In genomic region chr9:92325269-92325990, GRCh38 we compare ENCODE assay signal across 8 cellular contexts. TPM values are rescaled to one million over a fixed set of nuclear protein-coding genes. Genes with fewer than 3 reads are reported as not detected.
DNase-seq lines count a peak whose midpoint lies in the region; TF ChIP-seq lines count a peak whose summit lies in the region.

Gene CENPP, plus strand, starts transcription at chr9:92325953.
Gene NOL8, minus strand, starts transcription at chr9:92325350. Its CDS starts 1,189 bp downstream, at chr9:92324161.

- H3K27ac ChIP-seq in H9 (ENCODE audit: insufficient read length, low read depth, low read length) = peak within 1 kb of the TSS; percentile 68

- H3K4me1 Mint-ChIP-seq in H9 = peaks cover 19 to 21% of the 10 kb centered on the region in 2 experiments
- peaks cover 36% of the 10 kb centered on the region for H3K4me1 Mint-ChIP-seq in nephron
- peaks cover 40% of the 10 kb centered on the region for H3K4me1 Mint-ChIP-seq in stimulated activated naive CD8-positive, alpha-beta T cell treated with anti-CD3 and anti-CD28 coated beads, Interleukin-15, Interleukin-2, amounts not matched to agents 100 ng/mL and 50 ng/mL, for 24 hours (ENCODE audit: low read depth)

- H3K4me3 Mint-ChIP-seq in H9 = peak within 1 kb of the TSS; percentile 99
- H3K4me3 Mint-ChIP-seq in nephron = peak within 1 kb of the TSS; percentile 93 to 98 (median 95)
- H3K4me3 Mint-ChIP-seq in stimulated activated naive CD8-positive, alpha-beta T cell treated with anti-CD3 and anti-CD28 coated beads, Interleukin-15, Interleukin-2, amounts not matched to agents 100 ng/mL and 50 ng/mL, for 24 hours = peak within 1 kb of the TSS; percentile 97

- no peak within 1 kb of the TSS for H4K8ac ChIP-seq in H9 (replicated peaks; ENCODE audit: insufficient read length, low read depth, low read length)

- peak within 1 kb of the TSS; percentile 93 for H2BK12ac ChIP-seq in H9 (ENCODE audit: insufficient read length, low read depth, low read length)

- H4K91ac ChIP-seq in H9 (ENCODE audit: insufficient read length, low read depth, low read length) = no peak within 1 kb of the TSS

- H3K27ac Mint-ChIP-seq in H9 (peak within 1 kb of the TSS; percentile 99), nephron (peak within 1 kb of the TSS; percentile 97 to 98 (median 97))
- peak within 1 kb of the TSS; percentile 99 for H3K27ac Mint-ChIP-seq in stimulated activated naive CD8-positive, alpha-beta T cell treated with anti-CD3 and anti-CD28 coated beads, Interleukin-15, Interleukin-2, amounts not matched to agents 100 ng/mL and 50 ng/mL, for 24 hours

- peak within 1 kb of the TSS; percentile 98 for H3K9ac ChIP-seq in H9 (ENCODE audit: extremely low read depth, insufficient read length, low read length)

- H3K27me3 Mint-ChIP-seq in H9 (ENCODE audit: low read depth) = no peaks in the 10 kb centered on the region; the same call in 1 of the 2 replicates
- H3K27me3 Mint-ChIP-seq in nephron (ENCODE audit: low read depth) = no peaks in the 10 kb centered on the region
- H3K27me3 Mint-ChIP-seq in stimulated activated naive CD8-positive, alpha-beta T cell treated with anti-CD3 and anti-CD28 coated beads, Interleukin-15, Interleukin-2, amounts not matched to agents 100 ng/mL and 50 ng/mL, for 24 hours = no peaks in the 10 kb centered on the region

- H2BK20ac ChIP-seq in H9 (ENCODE audit: low read depth, low read length, poor library complexity, severe bottlenecking) = no peak within 1 kb of the TSS

- H3K9me3 Mint-ChIP-seq in H9 (no peaks in the 10 kb centered on the region; a peak in 1 of 5 replicates), nephron (no peaks in the 10 kb centered on the region)
- no peaks in the 10 kb centered on the region for H3K9me3 Mint-ChIP-seq in stimulated activated naive CD8-positive, alpha-beta T cell treated with anti-CD3 and anti-CD28 coated beads, Interleukin-15, Interleukin-2, amounts not matched to agents 100 ng/mL and 50 ng/mL, for 24 hours

- no peaks in the 10 kb centered on the region for H3K79me1 ChIP-seq in H9 (ENCODE audit: insufficient read depth, low read depth, low read length, poor library complexity, severe bottlenecking)

- H3K4me2 ChIP-seq in H9 (ENCODE audit: insufficient read depth, insufficient read length, low read length) = peak within 1 kb of the TSS; percentile 63

- no peaks in the 10 kb centered on the region for H3K4me1 ChIP-seq in H9 (ENCODE audit: insufficient read depth, low read length)

- H3K18ac ChIP-seq in H9 (ENCODE audit: insufficient read length, low read depth, low read length) = peak within 1 kb of the TSS; percentile 99

- H3T11ph ChIP-seq in H9 (ENCODE audit: low read length) = no peak within 1 kb of the TSS

- TF ChIP-seq CTCF in H9 (conservative IDR thresholded peaks at IDR 0.05) (no peak), nephron (IDR thresholded peaks at IDR 0.05; ENCODE audit: unreplicated experiment in 3 of 3) (no peak)

- H3K4ac ChIP-seq in H9 (ENCODE audit: low read depth, low read length) = no peak within 1 kb of the TSS

- H2BK120ac ChIP-seq in H9 (ENCODE audit: low read depth, low read length, poor library complexity, severe bottlenecking) = no peak within 1 kb of the TSS

- no peak within 1 kb of the TSS for H2BK15ac ChIP-seq in H9 (ENCODE audit: low read depth, low read length)

- H2BK5ac ChIP-seq in H9 (ENCODE audit: insufficient read length, low read length) = peak within 1 kb of the TSS; percentile 44

- H3K9me3 ChIP-seq in H9 (ENCODE audit: control insufficient read depth, low read depth, low read length) = no peaks in the 10 kb centered on the region

- peak within 1 kb of the TSS; percentile 76 for H4K5ac ChIP-seq in H9 (ENCODE audit: insufficient read length, low read depth, low read length)

- no CpG with 5 or more reads among the region's 55 CpGs for WGBS in H9 (ENCODE audit: extremely low coverage, insufficient read length, low lambda C conversion rate)

- no peaks in the 10 kb centered on the region for H4K20me1 ChIP-seq in H9 (ENCODE audit: control insufficient read depth, insufficient read depth, insufficient read length)

- H3K23ac ChIP-seq in H9 (ENCODE audit: insufficient read length, low read depth, low read length) = no peak within 1 kb of the TSS

- peaks cover 6% of the 10 kb centered on the region; the same call in 1 of the 2 replicates for H3K79me2 ChIP-seq in H9 (ENCODE audit: insufficient read depth, low read length)

- peak within 1 kb of the TSS; percentile 100 for H3K14ac ChIP-seq in H9 (ENCODE audit: insufficient read depth, low read length)

- peak within 1 kb of the TSS; percentile 99 for H2AFZ ChIP-seq in H9 (ENCODE audit: low read length)

- peak; percentile 92 for DNase-seq in G401 (ENCODE audit: low spot score)
- peak; percentile 85 for DNase-seq in H9
- DNase-seq in M059J (ENCODE audit: low read depth) = peak; percentile 91
- peak; percentile 87 for DNase-seq in SHP77 treated with DMSO at 0.1 percent for 48 hours (lab: John Stamatoyannopoulos, UW)
- peak; percentile 94 for DNase-seq in activated effector memory CD4-positive, alpha-beta T cell treated with anti-CD3 and anti-CD28 coated beads, Interleukin-2, amount 50 U/mL, for 16 hours
- DNase-seq in fibroblast of the conjunctiva (ENCODE audit: low read depth) = peak; percentile 62

- no peaks in the 10 kb centered on the region for H3K23me2 ChIP-seq in H9 (ENCODE audit: insufficient read length, low read depth, low read length, poor library complexity, severe bottlenecking)

- no peak within 1 kb of the TSS for H2AK5ac ChIP-seq in H9 (ENCODE audit: insufficient read length, low read length)

- H3K36me3 Mint-ChIP-seq in H9 (ENCODE audit: insufficient read depth in 1 of 3, low read depth in 3 of 3) (peaks cover 5 to 23% (median 18%) of the 10 kb centered on the region in 3 experiments; a peak in 6 of 7 replicates), nephron (ENCODE audit: low read depth) (peaks cover 10% of the 10 kb centered on the region)
- peaks cover 37% of the 10 kb centered on the region for H3K36me3 Mint-ChIP-seq in stimulated activated naive CD8-positive, alpha-beta T cell treated with anti-CD3 and anti-CD28 coated beads, Interleukin-15, Interleukin-2, amounts not matched to agents 100 ng/mL and 50 ng/mL, for 24 hours (ENCODE audit: low read depth)

- no peaks in the 10 kb centered on the region for H3K27me3 ChIP-seq in H9 (ENCODE audit: insufficient read depth, low read length)

- H3K56ac ChIP-seq in H9 (ENCODE audit: insufficient read length, low read depth, low read length) = no peak within 1 kb of the TSS

- in situ Hi-C loops in G401 (cut with HindIII; ENCODE audit: low sequenced_read_pairs) = no loop called here

RNA-seq across cellular contexts. Expression of gene CENPP, which starts in this region (rescaled TPM):
- total RNA-seq in G401 (2014; rRNA removed; shearing (Covaris generic)) = 2.2 and 19.6 TPM in 2 replicates
- total RNA-seq in H9 (2021) = 8.9 and 9.1 TPM in 2 replicates
- total RNA-seq in M059J (2014; rRNA removed; shearing (Covaris generic)) = 3.8 and 23.1 TPM in 2 replicates

RNA-seq across cellular contexts. Expression of gene NOL8, which starts in this region (rescaled TPM):
- total RNA-seq in G401 (2014; rRNA removed; shearing (Covaris generic)) = 11.4 and 30.3 TPM in 2 replicates
- 42.1 and 48.4 TPM in 2 replicates for total RNA-seq in H9 (2021)
- 18.5 and 26.1 TPM in 2 replicates for total RNA-seq in M059J (2014; rRNA removed; shearing (Covaris generic))

Comparison
In these comparisons a context has a peak if more than half of its experiments do, and no peak if none do; other contexts are left out.
1. Peak in every context shown above with its lines: DNase-seq and H3K27ac ChIP-seq.